ENCODE assay signal across 1 cellular context in the genomic region with DNA sequence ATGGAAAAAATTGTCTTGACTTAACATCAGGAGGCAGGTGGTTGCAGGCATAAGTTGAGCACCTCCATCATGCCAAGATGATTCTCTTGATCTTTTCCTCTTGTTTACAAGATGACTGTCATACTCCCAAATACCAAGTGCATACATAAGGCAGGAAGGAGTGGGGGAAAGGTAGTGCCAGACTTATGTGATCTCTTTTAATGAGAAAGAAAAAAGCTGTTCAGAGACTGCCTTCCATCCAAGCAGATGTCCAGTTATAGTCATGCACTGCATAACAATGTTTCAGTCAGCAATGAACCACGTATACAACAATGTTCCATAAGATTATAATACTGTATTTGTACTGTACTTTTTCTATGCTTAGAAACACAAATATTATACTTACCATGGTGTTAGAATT.
TF ChIP-seq lines count a peak whose summit lies in the region.

No MANE protein-coding gene starts in this region.

TF ChIP-seq in A549, 52 proteins besides CTCF, POLR2A, EP300 and RAD21 (continued from another document):
- TF ChIP-seq, protein P1, sequence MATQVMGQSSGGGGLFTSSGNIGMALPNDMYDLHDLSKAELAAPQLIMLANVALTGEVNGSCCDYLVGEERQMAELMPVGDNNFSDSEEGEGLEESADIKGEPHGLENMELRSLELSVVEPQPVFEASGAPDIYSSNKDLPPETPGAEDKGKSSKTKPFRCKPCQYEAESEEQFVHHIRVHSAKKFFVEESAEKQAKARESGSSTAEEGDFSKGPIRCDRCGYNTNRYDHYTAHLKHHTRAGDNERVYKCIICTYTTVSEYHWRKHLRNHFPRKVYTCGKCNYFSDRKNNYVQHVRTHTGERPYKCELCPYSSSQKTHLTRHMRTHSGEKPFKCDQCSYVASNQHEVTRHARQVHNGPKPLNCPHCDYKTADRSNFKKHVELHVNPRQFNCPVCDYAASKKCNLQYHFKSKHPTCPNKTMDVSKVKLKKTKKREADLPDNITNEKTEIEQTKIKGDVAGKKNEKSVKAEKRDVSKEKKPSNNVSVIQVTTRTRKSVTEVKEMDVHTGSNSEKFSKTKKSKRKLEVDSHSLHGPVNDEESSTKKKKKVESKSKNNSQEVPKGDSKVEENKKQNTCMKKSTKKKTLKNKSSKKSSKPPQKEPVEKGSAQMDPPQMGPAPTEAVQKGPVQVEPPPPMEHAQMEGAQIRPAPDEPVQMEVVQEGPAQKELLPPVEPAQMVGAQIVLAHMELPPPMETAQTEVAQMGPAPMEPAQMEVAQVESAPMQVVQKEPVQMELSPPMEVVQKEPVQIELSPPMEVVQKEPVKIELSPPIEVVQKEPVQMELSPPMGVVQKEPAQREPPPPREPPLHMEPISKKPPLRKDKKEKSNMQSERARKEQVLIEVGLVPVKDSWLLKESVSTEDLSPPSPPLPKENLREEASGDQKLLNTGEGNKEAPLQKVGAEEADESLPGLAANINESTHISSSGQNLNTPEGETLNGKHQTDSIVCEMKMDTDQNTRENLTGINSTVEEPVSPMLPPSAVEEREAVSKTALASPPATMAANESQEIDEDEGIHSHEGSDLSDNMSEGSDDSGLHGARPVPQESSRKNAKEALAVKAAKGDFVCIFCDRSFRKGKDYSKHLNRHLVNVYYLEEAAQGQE (IDR thresholded peaks at IDR 0.05): no peak
- TF ChIP-seq CEBPB (IDR thresholded peaks at IDR 0.05) (no peak), ZNF302 (CRISPR knock-in tag; IDR thresholded peaks at IDR 0.05) (no peak)
TF ChIP-seq in A549: peak in this region for 0.
